16 cellular contexts compared by ENCODE assay signal in genomic region chr15:72824112-72824511, GRCh38. TPM values are rescaled to one million over a fixed set of nuclear protein-coding genes. Genes with fewer than 3 reads are reported as not detected.
DNase-seq lines count a peak whose midpoint lies in the region; ATAC-seq and TF ChIP-seq lines count a peak whose summit lies in the region.
"Had no signal": no experiment of that assay in that cellular context is flagged by ENCODE, and none has a peak within 500 bp of the region (broad histone marks: within the 10 kb centered on the region; RNA-seq: fewer than 3 reads in every experiment).

No MANE protein-coding gene starts in this region.

- H3K4me1 Mint-ChIP-seq in nephron progenitor cell = peaks cover 58% of the 10 kb centered on the region
- H3K4me1 Mint-ChIP-seq: CD4-positive, alpha-beta memory T cell had no signal

- peaks cover 26% of the 10 kb centered on the region for H3K27me3 Mint-ChIP-seq in nephron progenitor cell (ENCODE audit: low read depth, poor library complexity)

- H3K27me3 ChIP-seq in RWPE2 (ENCODE audit: insufficient read depth, poor library complexity, severe bottlenecking) (peaks cover 8% of the 10 kb centered on the region), vagina (no peaks in the 10 kb centered on the region)

- DNase-seq in RWPE2 (ENCODE audit: low spot score) (peak; percentile 52), coronary artery (ENCODE audit: low spot score) (peak; percentile 40), nephron progenitor cell (peak; percentile 46), vagina (ENCODE audit: extremely low spot score in 2 of 2) (peak; percentile 60 to 81), DMS153 treated with DMSO at 0.1 percent for 48 hours (lab: John Stamatoyannopoulos, UW; ENCODE audit: unreplicated experiment) (no peak), HuH-7.5 (ENCODE audit: low spot score) (no peak)
- DNase-seq: C1 segment of cervical spinal cord; Caco-2; CD4-positive, alpha-beta memory T cell; DMS153; DMS79; EL; GDM1; GM23248; HCEC 1CT had no signal

- no peaks in the 10 kb centered on the region for H3K36me3 ChIP-seq in RWPE2 (ENCODE audit: low read depth)
- H3K36me3 ChIP-seq in vagina = no peaks in the 10 kb centered on the region

- intact Hi-C loops in vagina (cut with DNase I) = no loop called here

- H3K4me3 Mint-ChIP-seq in nephron progenitor cell = no peak overlapping the region
- H3K4me3 Mint-ChIP-seq: CD4-positive, alpha-beta memory T cell had no signal

- H3K4me1 ChIP-seq in RWPE2 (ENCODE audit: insufficient read depth, poor library complexity, severe bottlenecking) = no peaks in the 10 kb centered on the region
- H3K4me1 ChIP-seq in vagina = no peaks in the 10 kb centered on the region
- H3K4me1 ChIP-seq: Caco-2 had no signal

- TF ChIP-seq CTCF in RWPE2 (IDR thresholded peaks at IDR 0.05; ENCODE audit: poor library complexity, severe bottlenecking) (no peak), coronary artery (IDR thresholded peaks at IDR 0.05) (no peak), nephron progenitor cell (IDR thresholded peaks at IDR 0.05) (no peak), vagina (IDR thresholded peaks at IDR 0.05) (no peak)

- H3K27ac Mint-ChIP-seq in nephron progenitor cell = peak overlapping the region; percentile 66
- H3K27ac Mint-ChIP-seq: CD4-positive, alpha-beta memory T cell had no signal

- H3K36me3 Mint-ChIP-seq in nephron progenitor cell (ENCODE audit: low read depth) = no peaks in the 10 kb centered on the region
- H3K36me3 Mint-ChIP-seq: CD4-positive, alpha-beta memory T cell had no signal

- TF ChIP-seq POLR2A in vagina (IDR thresholded peaks at IDR 0.05) = no peak

- no peak for ATAC-seq in RWPE2 (ENCODE audit: low read depth)
- ATAC-seq: GM12878 had no signal

- H3K9me3 Mint-ChIP-seq in nephron progenitor cell = peaks cover 5% of the 10 kb centered on the region
- H3K9me3 Mint-ChIP-seq: CD4-positive, alpha-beta memory T cell had no signal

- H3K9me3 ChIP-seq in RWPE2 (ENCODE audit: severe bottlenecking) (no peaks in the 10 kb centered on the region), vagina (no peaks in the 10 kb centered on the region)
- H3K9me3 ChIP-seq: Caco-2 had no signal

- H3K27ac ChIP-seq in RWPE2 (ENCODE audit: poor library complexity, severe bottlenecking) (no peak overlapping the region), coronary artery (no peak overlapping the region), vagina (no peak overlapping the region)
- H3K27ac ChIP-seq: GM23248 had no signal

- H3K4me3 ChIP-seq in RWPE2 (ENCODE audit: severe bottlenecking) (no peak overlapping the region), coronary artery (no peak overlapping the region), vagina (no peak overlapping the region)
- H3K4me3 ChIP-seq: GM12878, GM23248 had no signal

RNA-seq across cellular contexts. Expression of gene ADPGK, which starts 40.6 kb away (rescaled TPM):
- 53.8 TPM for total RNA-seq in vagina

Comparison
In these comparisons a context has a peak if more than half of its experiments do, and no peak if none do; other contexts are left out.
1. DNase-seq: peak in RWPE2 (single experiment), coronary artery (single experiment), nephron progenitor cell (single experiment) and vagina (2 of 2); none in DMS153 treated with DMSO at 0.1 percent for 48 hours (single experiment) and HuH-7.5 (single experiment).